2 cellular contexts compared by ENCODE assay signal in the genomic region with DNA sequence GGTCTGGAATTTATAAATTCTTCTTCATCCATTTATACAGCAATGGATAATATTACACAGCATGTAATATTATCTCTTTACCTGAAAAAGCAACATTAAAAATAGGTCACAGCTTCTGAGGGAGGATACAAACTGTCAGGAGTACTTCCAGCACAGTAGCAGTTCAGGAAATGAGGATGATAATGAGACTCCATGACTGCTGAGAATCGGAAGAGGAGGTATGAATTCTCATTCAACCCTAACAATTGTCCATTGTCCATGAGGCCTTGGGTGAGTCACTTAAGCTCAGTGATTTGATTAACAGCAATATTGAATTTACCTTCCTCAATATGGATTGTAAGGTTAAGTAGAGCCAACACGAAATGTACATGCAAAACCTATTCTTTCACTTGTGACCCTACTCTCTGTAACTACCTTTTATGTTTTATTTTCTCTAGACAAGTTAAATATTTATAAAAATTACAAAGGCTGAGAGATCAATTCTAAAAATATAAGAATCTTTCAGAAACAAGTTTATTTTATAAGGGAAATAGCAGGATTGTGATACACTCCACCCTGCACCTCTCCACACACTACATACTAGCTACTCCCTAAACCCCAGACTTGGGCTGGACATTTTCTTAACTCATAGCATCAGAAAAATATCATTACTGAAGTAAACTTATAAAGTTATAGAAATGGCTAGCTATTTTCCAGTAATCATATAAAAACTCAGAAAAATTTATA.
TF ChIP-seq lines count a peak whose summit lies in the region.

No MANE protein-coding gene starts in this region.

TF ChIP-seq in IMR-90, 13 proteins besides CTCF, POLR2A, EP300 and RAD21:
- TF ChIP-seq SMC3 (IDR thresholded peaks at IDR 0.05; ENCODE audit: low read depth, low read length) (no peak), CHD1 (IDR thresholded peaks at IDR 0.05; ENCODE audit: low read depth, low read length) (no peak), CEBPB (IDR thresholded peaks at IDR 0.05; ENCODE audit: low read depth, low read length) (no peak), USF2 (IDR thresholded peaks at IDR 0.05; ENCODE audit: low read depth, low read length) (no peak), RCOR1 (IDR thresholded peaks at IDR 0.05; ENCODE audit: insufficient replicate concordance, low read length) (no peak), NFE2L2 (IDR thresholded peaks at IDR 0.05; ENCODE audit: low read depth, low read length) (no peak), BHLHE40 (IDR thresholded peaks at IDR 0.05; ENCODE audit: low read depth, low read length) (no peak), FOS (IDR thresholded peaks at IDR 0.05; ENCODE audit: low read depth, low read length) (no peak), MXI1 (IDR thresholded peaks at IDR 0.05; ENCODE audit: borderline replicate concordance, low read depth, low read length) (no peak), MAFK (IDR thresholded peaks at IDR 0.05; ENCODE audit: low read depth, low read length) (no peak), ELK1 (IDR thresholded peaks at IDR 0.05; ENCODE audit: borderline replicate concordance, low read depth, low read length) (no peak), MAZ (IDR thresholded peaks at IDR 0.05; ENCODE audit: borderline replicate concordance, low read depth, low read length) (no peak)

TF ChIP-seq in K562, 482 proteins besides CTCF, POLR2A, EP300 and RAD21:
- TF ChIP-seq MGA (IDR thresholded peaks at IDR 0.05): no peak
- no peak for TF ChIP-seq NFE2 (IDR thresholded peaks at IDR 0.05; ENCODE audit: low read depth)
- TF ChIP-seq, protein P1, sequence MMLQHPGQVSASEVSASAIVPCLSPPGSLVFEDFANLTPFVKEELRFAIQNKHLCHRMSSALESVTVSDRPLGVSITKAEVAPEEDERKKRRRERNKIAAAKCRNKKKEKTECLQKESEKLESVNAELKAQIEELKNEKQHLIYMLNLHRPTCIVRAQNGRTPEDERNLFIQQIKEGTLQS (IDR thresholded peaks at IDR 0.05): no peak
- TF ChIP-seq, protein P1 (CRISPR knock-in tag; conservative IDR thresholded peaks at IDR 0.05): no peak
- no peak for TF ChIP-seq ZBTB17 (CRISPR knock-in tag; IDR thresholded peaks at IDR 0.05)
- TF ChIP-seq MIER1 (IDR thresholded peaks at IDR 0.05; ENCODE audit: low read depth): no peak
- no peak for TF ChIP-seq RHOXF2B (CRISPR knock-in tag; conservative IDR thresholded peaks at IDR 0.05)
- TF ChIP-seq ZNF408 (CRISPR knock-in tag; IDR thresholded peaks at IDR 0.05; ENCODE audit: low read depth): no peak
- no peak for TF ChIP-seq ZNF395 (CRISPR knock-in tag; IDR thresholded peaks at IDR 0.05)
- TF ChIP-seq POLR3G (IDR thresholded peaks at IDR 0.05; ENCODE audit: extremely low read depth, insufficient read length, insufficient replicate concordance): no peak
- no peak for TF ChIP-seq JUND (IDR thresholded peaks at IDR 0.05; ENCODE audit: borderline replicate concordance, low read depth, low read length)
- no peak for TF ChIP-seq JUND (tag; IDR thresholded peaks at IDR 0.05; ENCODE audit: borderline replicate concordance, low read depth, low read length)
- no peak for TF ChIP-seq TOE1 (IDR thresholded peaks at IDR 0.05; ENCODE audit: borderline replicate concordance)
- no peak for TF ChIP-seq TOE1 (CRISPR knock-in tag; IDR thresholded peaks at IDR 0.05; ENCODE audit: borderline replicate concordance, low read depth)
- TF ChIP-seq, protein P2, sequence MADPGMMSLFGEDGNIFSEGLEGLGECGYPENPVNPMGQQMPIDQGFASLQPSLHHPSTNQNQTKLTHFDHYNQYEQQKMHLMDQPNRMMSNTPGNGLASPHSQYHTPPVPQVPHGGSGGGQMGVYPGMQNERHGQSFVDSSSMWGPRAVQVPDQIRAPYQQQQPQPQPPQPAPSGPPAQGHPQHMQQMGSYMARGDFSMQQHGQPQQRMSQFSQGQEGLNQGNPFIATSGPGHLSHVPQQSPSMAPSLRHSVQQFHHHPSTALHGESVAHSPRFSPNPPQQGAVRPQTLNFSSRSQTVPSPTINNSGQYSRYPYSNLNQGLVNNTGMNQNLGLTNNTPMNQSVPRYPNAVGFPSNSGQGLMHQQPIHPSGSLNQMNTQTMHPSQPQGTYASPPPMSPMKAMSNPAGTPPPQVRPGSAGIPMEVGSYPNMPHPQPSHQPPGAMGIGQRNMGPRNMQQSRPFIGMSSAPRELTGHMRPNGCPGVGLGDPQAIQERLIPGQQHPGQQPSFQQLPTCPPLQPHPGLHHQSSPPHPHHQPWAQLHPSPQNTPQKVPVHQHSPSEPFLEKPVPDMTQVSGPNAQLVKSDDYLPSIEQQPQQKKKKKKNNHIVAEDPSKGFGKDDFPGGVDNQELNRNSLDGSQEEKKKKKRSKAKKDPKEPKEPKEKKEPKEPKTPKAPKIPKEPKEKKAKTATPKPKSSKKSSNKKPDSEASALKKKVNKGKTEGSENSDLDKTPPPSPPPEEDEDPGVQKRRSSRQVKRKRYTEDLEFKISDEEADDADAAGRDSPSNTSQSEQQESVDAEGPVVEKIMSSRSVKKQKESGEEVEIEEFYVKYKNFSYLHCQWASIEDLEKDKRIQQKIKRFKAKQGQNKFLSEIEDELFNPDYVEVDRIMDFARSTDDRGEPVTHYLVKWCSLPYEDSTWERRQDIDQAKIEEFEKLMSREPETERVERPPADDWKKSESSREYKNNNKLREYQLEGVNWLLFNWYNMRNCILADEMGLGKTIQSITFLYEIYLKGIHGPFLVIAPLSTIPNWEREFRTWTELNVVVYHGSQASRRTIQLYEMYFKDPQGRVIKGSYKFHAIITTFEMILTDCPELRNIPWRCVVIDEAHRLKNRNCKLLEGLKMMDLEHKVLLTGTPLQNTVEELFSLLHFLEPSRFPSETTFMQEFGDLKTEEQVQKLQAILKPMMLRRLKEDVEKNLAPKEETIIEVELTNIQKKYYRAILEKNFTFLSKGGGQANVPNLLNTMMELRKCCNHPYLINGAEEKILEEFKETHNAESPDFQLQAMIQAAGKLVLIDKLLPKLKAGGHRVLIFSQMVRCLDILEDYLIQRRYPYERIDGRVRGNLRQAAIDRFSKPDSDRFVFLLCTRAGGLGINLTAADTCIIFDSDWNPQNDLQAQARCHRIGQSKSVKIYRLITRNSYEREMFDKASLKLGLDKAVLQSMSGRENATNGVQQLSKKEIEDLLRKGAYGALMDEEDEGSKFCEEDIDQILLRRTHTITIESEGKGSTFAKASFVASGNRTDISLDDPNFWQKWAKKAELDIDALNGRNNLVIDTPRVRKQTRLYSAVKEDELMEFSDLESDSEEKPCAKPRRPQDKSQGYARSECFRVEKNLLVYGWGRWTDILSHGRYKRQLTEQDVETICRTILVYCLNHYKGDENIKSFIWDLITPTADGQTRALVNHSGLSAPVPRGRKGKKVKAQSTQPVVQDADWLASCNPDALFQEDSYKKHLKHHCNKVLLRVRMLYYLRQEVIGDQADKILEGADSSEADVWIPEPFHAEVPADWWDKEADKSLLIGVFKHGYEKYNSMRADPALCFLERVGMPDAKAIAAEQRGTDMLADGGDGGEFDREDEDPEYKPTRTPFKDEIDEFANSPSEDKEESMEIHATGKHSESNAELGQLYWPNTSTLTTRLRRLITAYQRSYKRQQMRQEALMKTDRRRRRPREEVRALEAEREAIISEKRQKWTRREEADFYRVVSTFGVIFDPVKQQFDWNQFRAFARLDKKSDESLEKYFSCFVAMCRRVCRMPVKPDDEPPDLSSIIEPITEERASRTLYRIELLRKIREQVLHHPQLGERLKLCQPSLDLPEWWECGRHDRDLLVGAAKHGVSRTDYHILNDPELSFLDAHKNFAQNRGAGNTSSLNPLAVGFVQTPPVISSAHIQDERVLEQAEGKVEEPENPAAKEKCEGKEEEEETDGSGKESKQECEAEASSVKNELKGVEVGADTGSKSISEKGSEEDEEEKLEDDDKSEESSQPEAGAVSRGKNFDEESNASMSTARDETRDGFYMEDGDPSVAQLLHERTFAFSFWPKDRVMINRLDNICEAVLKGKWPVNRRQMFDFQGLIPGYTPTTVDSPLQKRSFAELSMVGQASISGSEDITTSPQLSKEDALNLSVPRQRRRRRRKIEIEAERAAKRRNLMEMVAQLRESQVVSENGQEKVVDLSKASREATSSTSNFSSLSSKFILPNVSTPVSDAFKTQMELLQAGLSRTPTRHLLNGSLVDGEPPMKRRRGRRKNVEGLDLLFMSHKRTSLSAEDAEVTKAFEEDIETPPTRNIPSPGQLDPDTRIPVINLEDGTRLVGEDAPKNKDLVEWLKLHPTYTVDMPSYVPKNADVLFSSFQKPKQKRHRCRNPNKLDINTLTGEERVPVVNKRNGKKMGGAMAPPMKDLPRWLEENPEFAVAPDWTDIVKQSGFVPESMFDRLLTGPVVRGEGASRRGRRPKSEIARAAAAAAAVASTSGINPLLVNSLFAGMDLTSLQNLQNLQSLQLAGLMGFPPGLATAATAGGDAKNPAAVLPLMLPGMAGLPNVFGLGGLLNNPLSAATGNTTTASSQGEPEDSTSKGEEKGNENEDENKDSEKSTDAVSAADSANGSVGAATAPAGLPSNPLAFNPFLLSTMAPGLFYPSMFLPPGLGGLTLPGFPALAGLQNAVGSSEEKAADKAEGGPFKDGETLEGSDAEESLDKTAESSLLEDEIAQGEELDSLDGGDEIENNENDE (IDR thresholded peaks at IDR 0.05; ENCODE audit: low read depth, low read length): no peak
- TF ChIP-seq CBX1 (IDR thresholded peaks at IDR 0.05; ENCODE audit: low read depth): no peak
- no peak for TF ChIP-seq GABPB1 (CRISPR knock-in tag; IDR thresholded peaks at IDR 0.05)
